Comparison of ENCODE assay signal across 8 cellular contexts in the genomic region with DNA sequence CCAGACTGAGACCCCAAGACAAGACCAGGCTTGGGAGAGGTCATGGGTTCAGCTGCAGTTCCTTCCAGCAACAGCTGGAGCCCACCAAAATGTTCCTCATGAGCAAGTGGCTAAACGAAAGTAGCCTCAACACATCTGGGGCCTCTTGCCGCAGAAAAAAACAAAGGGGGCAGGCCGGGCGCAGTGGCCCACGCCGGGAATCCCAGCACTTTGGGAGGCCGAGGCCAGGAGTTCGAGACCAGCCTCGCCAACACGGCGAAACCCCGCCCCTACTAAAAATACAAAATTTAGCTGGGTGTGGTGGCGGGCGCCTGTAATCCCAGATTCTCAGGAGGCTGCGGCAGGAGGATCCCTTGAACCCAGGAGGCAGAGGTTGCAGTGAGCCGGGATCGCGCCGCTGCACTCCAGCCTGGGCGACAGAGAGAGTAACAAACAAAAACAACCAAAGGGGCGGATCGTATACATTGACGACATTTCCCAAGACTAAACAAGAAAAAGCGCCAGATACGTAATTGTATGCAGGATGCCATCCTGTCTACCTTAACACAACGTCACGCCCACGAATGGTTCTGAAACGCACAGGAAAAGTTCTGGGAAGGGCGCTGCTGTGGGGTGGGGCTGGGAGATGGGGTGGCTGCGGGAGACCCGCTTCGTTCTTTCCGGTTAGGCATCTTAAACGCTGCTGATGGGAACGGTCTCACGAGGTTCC. TPM values are rescaled to one million over a fixed set of nuclear protein-coding genes. Genes with fewer than 3 reads are reported as not detected.
A peak's percentile ranks its signal among the peaks of the same experiment; 100 is the strongest.
DNase-seq lines count a peak whose midpoint lies in the region; ATAC-seq and TF ChIP-seq lines count a peak whose summit lies in the region.

No MANE protein-coding gene starts in this region.

- H3K9me3 ChIP-seq in HAP-1 (no peaks in the 10 kb centered on the region), spleen (no peaks in the 10 kb centered on the region)

- 55 to 62% (median 57%) methylated on average over 37 of the region's 37 CpGs for WGBS in spleen, 5 donors

- ATAC-seq in activated B cell treated with CpG ODN at 0.5 μM for 24 hours (ENCODE audit: low read depth) (no peak), HG03378 (IDR thresholded peaks at IDR 0.05; ENCODE audit: unreplicated experiment) (no peak), HG03565 (IDR thresholded peaks at IDR 0.05; ENCODE audit: unreplicated experiment) (no peak)

- peaks cover 26% of the 10 kb centered on the region for H3K4me1 Mint-ChIP-seq in activated B cell treated with CpG ODN at 0.5 μM for 24 hours

- no peak for TF ChIP-seq CTCF in activated B cell treated with CpG ODN at 0.5 μM for 24 hours (IDR thresholded peaks at IDR 0.05)
- TF ChIP-seq CTCF in spleen (IDR thresholded peaks at IDR 0.05 in 8 of 11, conservative IDR thresholded peaks at IDR 0.05 in 3 of 11) = no peak

- POLR2A ChIA-PET in activated B cell treated with CpG ODN at 0.5 μM for 24 hours (lab: Charles Lee) = interaction anchor here (0.7 to 1.6 kb wide), 3 partner anchors 29 to 75 kb away, joined by 4 to 8 read pairs (median 5); no protein-coding TSS in a partner anchor

- no peaks in the 10 kb centered on the region for H3K9me3 Mint-ChIP-seq in activated B cell treated with CpG ODN at 0.5 μM for 24 hours

- H3K4me3 Mint-ChIP-seq in activated B cell treated with CpG ODN at 0.5 μM for 24 hours = peak overlapping the region; percentile 84

- H3K36me3 Mint-ChIP-seq in activated B cell treated with CpG ODN at 0.5 μM for 24 hours (ENCODE audit: low read depth) = peaks cover 37% of the 10 kb centered on the region

- H3K4me3 ChIP-seq in HAP-1 = peak overlapping the region; percentile 67
- H3K4me3 ChIP-seq in spleen = peak overlapping the region; percentile 66 to 99 (median 97)

- in situ Hi-C loops in HAP-1 (cut with MboI; ENCODE audit: low sequenced_read_pairs) = no loop called here

- no peak for TF ChIP-seq POLR2A in spleen (IDR thresholded peaks at IDR 0.05)

- peak overlapping the region in 4 of 8 donors; percentile 86 to 89 (median 88) for H3K27ac ChIP-seq in spleen

- CTCF ChIA-PET in activated B cell treated with CpG ODN at 0.5 μM for 24 hours (lab: Charles Lee) = interaction anchor here (0.9 to 1.3 kb wide), 2 partner anchors 37 to 99 kb away, joined by 3 read pairs; no protein-coding TSS in a partner anchor

- peaks cover 12% of the 10 kb centered on the region for H3K4me1 ChIP-seq in HAP-1
- peaks cover 24 to 78% (median 61%) of the 10 kb centered on the region in 6 donors for H3K4me1 ChIP-seq in spleen

- H3K27me3 ChIP-seq in HAP-1 (ENCODE audit: low read depth) (no peaks in the 10 kb centered on the region), spleen (replicated peaks in 1 of 7) (peaks cover 0 to 7% (median 0%) of the 10 kb centered on the region in 7 donors)

- intact Hi-C loops in activated B cell treated with CpG ODN at 0.5 μM for 24 hours (cut with micrococcal nuclease) = loop anchor here (2.0 kb wide), 2 partner anchors 27 to 75 kb away; a partner anchor contains a TSS
- intact Hi-C loops in spleen (cut with DNase I; ENCODE audit: low total_unique reads) = no loop called here

- DNase-seq in HAP-1 (ENCODE audit: low spot score in 2 of 2) (no peak), activated B cell treated with CpG ODN at 0.5 μM for 24 hours (no peak), hepatic stellate cell (ENCODE audit: low spot score) (peak; percentile 37), spleen (no peak), GM19238 (ENCODE audit: insufficient read length, low spot score) (no peak)
- no peak for DNase-seq in stimulated activated CD4-positive, alpha-beta T cell treated with anti-CD3 and anti-CD28 coated beads, Interleukin-2, amount 100 ng/mL, for 48 hours

- H3K27me3 Mint-ChIP-seq in activated B cell treated with CpG ODN at 0.5 μM for 24 hours = no peaks in the 10 kb centered on the region

- H3K36me3 ChIP-seq in HAP-1 (replicated peaks) = peaks cover 28% of the 10 kb centered on the region
- H3K36me3 ChIP-seq in spleen = peaks cover 0 to 64% (median 32%) of the 10 kb centered on the region in 6 donors

- no peak overlapping the region for H3K27ac Mint-ChIP-seq in activated B cell treated with CpG ODN at 0.5 μM for 24 hours

RNA-seq across cellular contexts. Expression of a gene that starts 1.7 kb away (rescaled TPM):
- total RNA-seq in activated B cell treated with CpG ODN at 0.5 μM for 24 hours (22.8 and 26.6 TPM in 2 replicates), spleen (10 to 100 TPM; 13.1 to 25.3 (median 18.7) TPM)
- 10 to 100 TPM in 2 of 3 donors, 1 to 10 TPM in 1; 7.8 to 20.3 (median 15.7) TPM for polyA plus RNA-seq in spleen

RNA-seq across cellular contexts. Expression of a gene that starts 27.5 kb away (rescaled TPM):
- total RNA-seq in activated B cell treated with CpG ODN at 0.5 μM for 24 hours = 67.2 and 75.3 TPM in 2 replicates
- total RNA-seq in spleen = 10 to 100 TPM; 36.8 to 55.1 (median 46.0) TPM
- 10 to 100 TPM; 38.6 to 56.2 (median 48.1) TPM for polyA plus RNA-seq in spleen

RNA-seq across cellular contexts. Expression of a gene that starts 27.6 kb away (rescaled TPM):
- total RNA-seq in activated B cell treated with CpG ODN at 0.5 μM for 24 hours = 89.4 and 101 TPM in 2 replicates
- 10 to 100 TPM; 38.5 to 67.4 (median 58.7) TPM for total RNA-seq in spleen
- 10 to 100 TPM; 45.6 to 78.5 (median 70.1) TPM for polyA plus RNA-seq in spleen

RNA-seq across cellular contexts. Expression of a gene that starts 38.0 kb away (rescaled TPM):
- 20.0 and 22.2 TPM in 2 replicates for total RNA-seq in activated B cell treated with CpG ODN at 0.5 μM for 24 hours
- 10 to 100 TPM in 4 of 7 donors, 1 to 10 TPM in 3; 6.4 to 14.5 (median 10.3) TPM for total RNA-seq in spleen
- 10 to 100 TPM in 1 of 3 donors, 1 to 10 TPM in 2; 4.6 to 13.6 (median 9.4) TPM for polyA plus RNA-seq in spleen

RNA-seq across cellular contexts. Expression of a gene that starts 44.8 kb away (rescaled TPM):
- total RNA-seq in activated B cell treated with CpG ODN at 0.5 μM for 24 hours = 74.0 and 78.8 TPM in 2 replicates
- 10 to 100 TPM; 74.6 to 92.1 (median 87.8) TPM for total RNA-seq in spleen
- 10 to 100 TPM; 35.0 to 58.9 (median 52.6) TPM for polyA plus RNA-seq in spleen
